8 cellular contexts compared by ENCODE assay signal in the genomic region with DNA sequence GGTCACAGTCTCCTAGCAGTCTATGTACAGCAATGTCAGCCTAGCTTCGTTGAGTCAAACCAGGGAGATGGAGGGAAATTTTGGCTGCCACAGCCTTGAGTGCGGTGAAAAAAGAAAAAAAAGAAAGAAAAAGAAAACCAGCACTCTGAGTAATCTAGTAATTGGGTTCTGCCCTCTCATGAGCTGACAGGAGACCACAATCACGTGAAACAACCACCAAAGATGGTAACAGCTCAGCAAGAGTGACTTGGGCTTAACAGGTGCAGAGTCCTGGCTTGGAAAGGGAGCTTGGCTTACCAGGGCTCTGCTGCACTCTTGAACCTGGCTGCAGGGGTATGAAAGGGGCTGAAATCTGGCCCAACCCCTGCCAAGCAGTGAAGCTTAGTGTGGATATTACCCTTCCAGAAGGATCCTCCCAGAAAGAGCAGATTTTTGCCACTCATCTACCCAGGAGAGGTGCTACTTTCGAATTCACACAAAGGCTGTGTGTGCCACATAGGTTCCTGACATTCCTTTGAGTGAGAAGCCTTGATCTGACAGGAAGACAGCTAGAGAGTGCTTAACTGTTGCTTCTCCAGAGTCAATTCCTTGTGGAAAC.
DNase-seq lines count a peak whose midpoint lies in the region; ATAC-seq and TF ChIP-seq lines count a peak whose summit lies in the region.

No MANE protein-coding gene starts in this region.

- ATAC-seq in GM19455 (IDR thresholded peaks at IDR 0.05; ENCODE audit: unreplicated experiment) (peak; percentile 93), HG03457 (IDR thresholded peaks at IDR 0.05; ENCODE audit: unreplicated experiment) (peak; percentile 82)

- H3K27ac ChIP-seq in parathyroid adenoma: no peak overlapping the region

- no peak for TF ChIP-seq CTCF in parathyroid adenoma (IDR thresholded peaks at IDR 0.05)

- H3K79me2 ChIP-seq in parathyroid adenoma: no peaks in the 10 kb centered on the region

- H3K4me3 ChIP-seq in parathyroid adenoma (ENCODE audit: low read depth, low read length): no peak overlapping the region

- peaks cover 2% of the 10 kb centered on the region for H3K4me1 ChIP-seq in parathyroid adenoma

- H2AFZ ChIP-seq in parathyroid adenoma: peak overlapping the region; percentile 35

- DNase-seq in activated T-cell treated with anti-CD3 and anti-CD28 coated beads for 48 hours (ENCODE audit: low read depth) (peak; percentile 49), cardiac septum (ENCODE audit: low spot score) (no peak), iPS-NIHi11 (ENCODE audit: low spot score) (no peak), HuH-7.5 (ENCODE audit: low spot score) (no peak), GM03348 (ENCODE audit: low spot score) (no peak)

- no peak overlapping the region for H3K9ac ChIP-seq in parathyroid adenoma

- no peaks in the 10 kb centered on the region for H3K27me3 ChIP-seq in parathyroid adenoma (ENCODE audit: control insufficient read depth, insufficient read depth, low read length)

- H3K4me2 ChIP-seq in parathyroid adenoma (ENCODE audit: low read length): no peak overlapping the region

- H3K36me3 ChIP-seq in parathyroid adenoma (ENCODE audit: control insufficient read depth, insufficient read depth, low read length): no peaks in the 10 kb centered on the region

- H3K9me3 ChIP-seq in parathyroid adenoma (ENCODE audit: control insufficient read depth, low read length): no peaks in the 10 kb centered on the region

- intact Hi-C loops in cardiac septum (cut with DNase I): loop anchor here (10.0 kb wide), 1 partner anchor 336 kb away; no protein-coding TSS in a partner anchor
